In the genomic region with DNA sequence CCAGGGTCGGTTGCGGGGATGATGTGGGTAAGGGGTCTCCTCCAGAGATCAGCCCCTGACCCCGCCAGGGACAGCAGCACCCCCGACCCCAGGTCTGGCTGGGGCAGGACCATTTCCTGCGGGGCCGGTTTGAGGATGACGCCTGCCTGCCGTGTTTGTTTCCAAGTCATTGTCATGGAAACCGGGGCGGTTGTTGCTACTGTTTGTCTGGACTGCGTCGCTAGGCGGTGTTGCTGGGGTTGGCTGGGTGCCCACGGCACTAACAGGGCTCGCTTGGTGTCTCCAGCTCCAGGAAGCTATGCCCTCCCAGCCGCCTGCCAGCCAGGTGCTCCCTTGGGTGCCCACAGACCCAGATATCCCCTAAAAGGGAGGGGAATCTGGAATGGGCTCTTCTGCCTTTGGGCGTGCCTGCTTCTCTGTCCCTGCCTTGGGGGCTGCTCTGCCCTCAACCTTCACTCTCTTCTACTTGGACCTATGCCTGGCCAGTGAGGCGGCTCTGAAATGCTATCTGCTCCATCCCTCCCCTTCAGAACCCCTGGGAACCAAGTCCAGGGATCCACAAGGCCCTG, we compare ENCODE assay signal across 7 cellular contexts. TPM values are rescaled to one million over a fixed set of nuclear protein-coding genes. Genes with fewer than 3 reads are reported as not detected.
DNase-seq lines count a peak whose midpoint lies in the region; ATAC-seq and TF ChIP-seq lines count a peak whose summit lies in the region.

No MANE protein-coding gene starts in this region.

- intact Hi-C loops in left colon (cut with DNase I, micrococcal nuclease), result no loop called here

- peak; percentile 41 for TF ChIP-seq CTCF in choroid plexus epithelial cell (conservative IDR thresholded peaks at IDR 0.05; ENCODE audit: low read depth, low read length)

- ATAC-seq in GM18519 (IDR thresholded peaks at IDR 0.05; ENCODE audit: low FRiP score, unreplicated experiment) (peak; percentile 36), HG03354 (IDR thresholded peaks at IDR 0.05; ENCODE audit: poor library complexity, severe bottlenecking, unreplicated experiment) (peak; percentile 71), left colon (peak; percentile 70)

- H3K4me3 ChIP-seq in choroid plexus epithelial cell (ENCODE audit: low read depth, low read length), result peak overlapping the region; percentile 59

- DNase-seq in NCI-H446 treated with DMSO at 0.1 percent for 48 hours (lab: John Stamatoyannopoulos, UW) (peak; percentile 85), choroid plexus epithelial cell (ENCODE audit: low read depth) (peak; percentile 99), left colon (peak; percentile 94 to 96)
- DNase-seq in activated CD4-positive, alpha-beta T cell treated with anti-CD3 and anti-CD28 coated beads for 48 hours, result peak; percentile 94
- DNase-seq in stimulated activated CD4-positive, alpha-beta T cell treated with anti-CD3 and anti-CD28 coated beads, Interleukin-1b, Interleukin-23, amount 100 ng/mL, for 4 hours (ENCODE audit: low read depth in 2 of 2), result peak; percentile 61 to 77

RNA-seq across cellular contexts. Expression of a gene that starts 4.7 kb away (rescaled TPM):
- 100 to 1,000 TPM in 1 of 2 donors, 10 to 100 TPM in 1; 86.8 to 222 TPM for total RNA-seq in left colon

RNA-seq across cellular contexts. Expression of a gene that starts 7.3 kb away (rescaled TPM):
- 10 to 100 TPM; 13.0 to 19.2 TPM for total RNA-seq in left colon

RNA-seq across cellular contexts. Expression of a gene that starts 9.1 kb away (rescaled TPM):
- 10 to 100 TPM; 15.7 to 25.8 TPM for total RNA-seq in left colon

RNA-seq across cellular contexts. Expression of a gene that starts 44.4 kb away (rescaled TPM):
- under 1 TPM; 0.37 to 0.95 TPM for total RNA-seq in left colon

Comparison
In these comparisons a context has a peak if more than half of its experiments do, and no peak if none do; other contexts are left out.
1. Peak in every context shown above with its lines: DNase-seq, ATAC-seq and H3K4me3 ChIP-seq.